Comparison of ENCODE assay signal across 21 cellular contexts in the genomic region with DNA sequence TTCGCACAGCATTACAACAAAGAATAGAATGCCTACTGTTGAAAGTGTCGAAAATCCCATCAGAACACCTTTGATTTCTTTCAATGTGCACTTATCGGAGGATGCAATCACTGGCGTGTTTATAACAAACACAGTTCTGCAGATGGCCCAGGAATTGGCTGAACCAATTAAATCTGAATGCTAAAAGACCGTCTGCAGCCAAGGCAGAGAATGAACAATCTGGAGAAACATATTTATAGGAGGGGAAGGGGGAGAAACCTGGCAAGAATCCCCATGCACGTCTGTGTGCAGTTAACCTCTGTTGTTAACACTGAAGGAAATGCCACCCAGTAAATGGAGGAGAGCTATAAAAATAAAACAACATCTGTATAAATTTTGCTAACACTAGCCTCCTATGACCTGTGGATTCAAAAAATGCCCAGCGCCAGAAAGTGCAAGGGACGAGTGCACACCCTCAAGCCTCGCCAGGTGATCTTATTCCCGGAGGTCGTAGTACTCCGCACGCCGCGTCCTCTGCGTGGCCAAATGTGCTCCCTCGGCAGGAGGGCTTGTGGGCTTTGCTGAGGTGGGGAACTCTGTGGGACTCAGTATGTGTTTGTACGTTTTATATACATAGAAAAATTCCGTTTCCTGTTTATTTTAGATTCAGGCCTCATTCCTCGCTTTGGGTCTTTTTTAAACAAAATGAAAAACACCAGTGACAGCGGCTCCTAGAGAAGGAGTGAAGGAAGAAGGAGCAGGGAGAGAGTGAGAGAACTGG. TPM values are rescaled to one million over a fixed set of nuclear protein-coding genes. Genes with fewer than 3 reads are reported as not detected.
A peak's percentile ranks its signal among the peaks of the same experiment; 100 is the strongest.
DNase-seq lines count a peak whose midpoint lies in the region; ATAC-seq and TF ChIP-seq lines count a peak whose summit lies in the region.
"Had no signal": no experiment of that assay in that cellular context is flagged by ENCODE, and none has a peak within 500 bp of the region (broad histone marks: within the 10 kb centered on the region; RNA-seq: fewer than 3 reads in every experiment).

No MANE protein-coding gene starts in this region.

- H2AFZ ChIP-seq in PC-3 (ENCODE audit: low read length), result no peak overlapping the region

- H4K20me1 ChIP-seq in PC-3 (ENCODE audit: low read length), result no peaks in the 10 kb centered on the region

- peaks cover 8% of the 10 kb centered on the region for H3K36me3 Mint-ChIP-seq in activated naive CD4-positive, alpha-beta T cell treated with anti-CD3 and anti-CD28 coated beads, Interleukin-2, amount 10 ng/mL, durations not matched to agents 7 days and 5 days
- peaks cover 2% of the 10 kb centered on the region for H3K36me3 Mint-ChIP-seq in activated naive CD4-positive, alpha-beta T cell treated with anti-CD3 and anti-CD28 coated beads for 36 hours (ENCODE audit: low read depth)

- H3K36me3 ChIP-seq in urinary bladder (ENCODE audit: insufficient read depth) (peaks cover 2% of the 10 kb centered on the region), PC-3 (ENCODE audit: low read depth, low read length) (no peaks in the 10 kb centered on the region)

- ATAC-seq in PC-3 (no peak), HG02973 (IDR thresholded peaks at IDR 0.05; ENCODE audit: unreplicated experiment) (no peak)
- ATAC-seq: A549; stimulated activated effector memory CD8-positive, alpha-beta T cell treated with anti-CD3 and anti-CD28 coated beads, Interleukin-12 subunit alpha, Interleukin-12 subunit beta, amount 100 ng/mL, for 72 hours had no signal

- no peaks in the 10 kb centered on the region for H3K9me3 Mint-ChIP-seq in activated naive CD4-positive, alpha-beta T cell treated with anti-CD3 and anti-CD28 coated beads, Interleukin-2, amount 10 ng/mL, durations not matched to agents 7 days and 5 days
- H3K9me3 Mint-ChIP-seq in activated naive CD4-positive, alpha-beta T cell treated with anti-CD3 and anti-CD28 coated beads for 36 hours, result no peaks in the 10 kb centered on the region
- H3K9me3 Mint-ChIP-seq: central memory CD8-positive, alpha-beta T cell; stimulated activated effector memory CD8-positive, alpha-beta T cell treated with anti-CD3 and anti-CD28 coated beads, Interleukin-12 subunit alpha, Interleukin-12 subunit beta, amount 100 ng/mL, for 72 hours had no signal

- no peaks in the 10 kb centered on the region for H3F3A ChIP-seq in PC-3 (ENCODE audit: low read length, unreplicated experiment)

- no peak overlapping the region for H3K4me2 ChIP-seq in PC-3 (ENCODE audit: low read length)
- H3K4me2 ChIP-seq: A549 had no signal

- H3K27me3 ChIP-seq in PC-3 (ENCODE audit: low read length), result no peaks in the 10 kb centered on the region

- H3K4me3 ChIP-seq in urinary bladder (ENCODE audit: low read depth, low read length) (no peak overlapping the region), PC-3 (ENCODE audit: low read length) (no peak overlapping the region)
- H3K4me3 ChIP-seq: A549 had no signal

- POLR2A ChIA-PET in RWPE1 (lab: Yijun Ruan, JAX; ENCODE audit: low non-redundant PET), result no interaction called here
- POLR2A ChIA-PET in PC-3 (lab: Charles Lee; ENCODE audit: unreplicated experiment), result no interaction called here

- no peak overlapping the region for H3K9ac ChIP-seq in PC-3 (ENCODE audit: low read length)

- peaks cover 75% of the 10 kb centered on the region for H3K27me3 Mint-ChIP-seq in activated naive CD4-positive, alpha-beta T cell treated with anti-CD3 and anti-CD28 coated beads, Interleukin-2, amount 10 ng/mL, durations not matched to agents 7 days and 5 days
- no peaks in the 10 kb centered on the region for H3K27me3 Mint-ChIP-seq in activated naive CD4-positive, alpha-beta T cell treated with anti-CD3 and anti-CD28 coated beads for 36 hours (ENCODE audit: low read depth)
- H3K27me3 Mint-ChIP-seq: central memory CD8-positive, alpha-beta T cell had no signal

- 59% methylated on average over 21 of the region's 21 CpGs for WGBS in urinary bladder

- no TSS peak for BruUV-seq in PC-3 (replicated peaks; lab: Mats Ljungman, UMichigan)

- peak overlapping the region; percentile 52 for H3K27ac ChIP-seq in VCaP
- peak overlapping the region; percentile 40 for H3K27ac ChIP-seq in urinary bladder (ENCODE audit: low read depth)
- no peak overlapping the region for H3K27ac ChIP-seq in RWPE1
- H3K27ac ChIP-seq in PC-3 (ENCODE audit: low read length), result no peak overlapping the region
- H3K27ac ChIP-seq: A549, C4-2B had no signal

- DNase-seq in activated naive CD4-positive, alpha-beta T cell treated with anti-CD3 and anti-CD28 coated beads, Interleukin-2, amount 10 ng/mL, durations not matched to agents 7 days and 5 days, result no peak
- no peak for DNase-seq in activated naive CD4-positive, alpha-beta T cell treated with anti-CD3 and anti-CD28 coated beads for 36 hours
- DNase-seq in left kidney (ENCODE audit: low read depth, low spot score), result peak; percentile 29
- no peak for DNase-seq in RWPE1 (ENCODE audit: low spot score)
- DNase-seq in PC-3, result no peak
- DNase-seq: activated CD4-positive, alpha-beta T cell treated with anti-CD3 and anti-CD28 coated beads for 1 hour; activated effector memory CD4-positive, alpha-beta T cell treated with anti-CD3 and anti-CD28 coated beads, Interleukin-2, amount 50 U/mL, for 16 hours; amniotic stem cell; hippocampal formation; Kasumi-1; NCI-H1436; SHP77 treated with DMSO at 0.1 percent for 48 hours; stimulated activated CD4-positive, alpha-beta T cell treated with anti-CD3 and anti-CD28 coated beads, Interleukin-15, amount 100 ng/mL, for 24 hours; T-helper 9 cell had no signal

- H3K79me2 ChIP-seq in PC-3 (ENCODE audit: low read length), result no peaks in the 10 kb centered on the region

- peaks cover 41% of the 10 kb centered on the region for H3K4me1 Mint-ChIP-seq in activated naive CD4-positive, alpha-beta T cell treated with anti-CD3 and anti-CD28 coated beads, Interleukin-2, amount 10 ng/mL, durations not matched to agents 7 days and 5 days
- peaks cover 30% of the 10 kb centered on the region for H3K4me1 Mint-ChIP-seq in activated naive CD4-positive, alpha-beta T cell treated with anti-CD3 and anti-CD28 coated beads for 36 hours (ENCODE audit: low read depth)

- no peaks in the 10 kb centered on the region for H3K9me3 ChIP-seq in PC-3 (ENCODE audit: low read length)
- H3K9me3 ChIP-seq: A549 had no signal

- H3K4me1 ChIP-seq in urinary bladder (ENCODE audit: insufficient read depth) (no peaks in the 10 kb centered on the region), PC-3 (ENCODE audit: insufficient read depth, low read length) (no peaks in the 10 kb centered on the region)
- H3K4me1 ChIP-seq: A549 had no signal

- H3K4me3 Mint-ChIP-seq in activated naive CD4-positive, alpha-beta T cell treated with anti-CD3 and anti-CD28 coated beads, Interleukin-2, amount 10 ng/mL, durations not matched to agents 7 days and 5 days, result no peak overlapping the region
- no peak overlapping the region for H3K4me3 Mint-ChIP-seq in activated naive CD4-positive, alpha-beta T cell treated with anti-CD3 and anti-CD28 coated beads for 36 hours
- H3K4me3 Mint-ChIP-seq: central memory CD8-positive, alpha-beta T cell; stimulated activated effector memory CD8-positive, alpha-beta T cell treated with anti-CD3 and anti-CD28 coated beads, Interleukin-12 subunit alpha, Interleukin-12 subunit beta, amount 100 ng/mL, for 72 hours had no signal

- H3K27ac Mint-ChIP-seq in activated naive CD4-positive, alpha-beta T cell treated with anti-CD3 and anti-CD28 coated beads, Interleukin-2, amount 10 ng/mL, durations not matched to agents 7 days and 5 days, result peak overlapping the region; percentile 12
- H3K27ac Mint-ChIP-seq in activated naive CD4-positive, alpha-beta T cell treated with anti-CD3 and anti-CD28 coated beads for 36 hours, result no peak overlapping the region
- H3K27ac Mint-ChIP-seq: stimulated activated effector memory CD8-positive, alpha-beta T cell treated with anti-CD3 and anti-CD28 coated beads, Interleukin-12 subunit alpha, Interleukin-12 subunit beta, amount 100 ng/mL, for 72 hours had no signal

- no peak for TF ChIP-seq CTCF in VCaP (conservative IDR thresholded peaks at IDR 0.05)
- TF ChIP-seq CTCF in RWPE1 (conservative IDR thresholded peaks at IDR 0.05; ENCODE audit: low read depth), result no peak
- TF ChIP-seq CTCF in PC-3 (conservative IDR thresholded peaks at IDR 0.05; ENCODE audit: low read depth, low read length), result no peak

- intact Hi-C loops in activated naive CD4-positive, alpha-beta T cell treated with anti-CD3 and anti-CD28 coated beads for 36 hours (cut with micrococcal nuclease), result no loop called here
- intact Hi-C loops in PC-3 (cut with micrococcal nuclease), result no loop called here

- CTCF ChIA-PET in activated naive CD4-positive, alpha-beta T cell treated with anti-CD3 and anti-CD28 coated beads, Interleukin-2, amount 10 ng/mL, durations not matched to agents 7 days and 5 days (lab: Charles Lee), result no interaction called here
- CTCF ChIA-PET in activated naive CD4-positive, alpha-beta T cell treated with anti-CD3 and anti-CD28 coated beads for 36 hours (lab: Charles Lee), result no interaction called here
- CTCF ChIA-PET in RWPE1 (lab: Yijun Ruan, JAX), result no interaction called here
- CTCF ChIA-PET in PC-3 (lab: Charles Lee), result no interaction called here

- no peaks in the 10 kb centered on the region for H3K9me2 ChIP-seq in PC-3 (replicated peaks; ENCODE audit: low read length)

RNA-seq across cellular contexts. Expression of gene PTCH1, which starts 56.7 kb away (rescaled TPM):
- total RNA-seq in activated naive CD4-positive, alpha-beta T cell treated with anti-CD3 and anti-CD28 coated beads for 36 hours, result 1 to 10 TPM; 3.4 to 4.0 TPM
- total RNA-seq in urinary bladder (48.0 TPM), PC-3 (2014; rRNA removed) (0.77 and 2.1 TPM in 2 replicates)
- 30.1 TPM for polyA plus RNA-seq in urinary bladder

Comparison
In these comparisons a context has a peak if more than half of its experiments do, and no peak if none do; other contexts are left out.
1. H3K27ac ChIP-seq: peak in VCaP (single experiment) and urinary bladder (single experiment); none in RWPE1 (single experiment) and PC-3 (single experiment).